ENCODE assay signal across 10 cellular contexts in genomic region chr20:53935353-53936084, GRCh38.
DNase-seq lines count a peak whose midpoint lies in the region; ATAC-seq and TF ChIP-seq lines count a peak whose summit lies in the region.
"Had no signal": no experiment of that assay in that cellular context is flagged by ENCODE, and none has a peak within 500 bp of the region (broad histone marks: within the 10 kb centered on the region; RNA-seq: fewer than 3 reads in every experiment).

No MANE protein-coding gene starts in this region.

- H2AFZ ChIP-seq in GM23248 (peak overlapping the region; percentile 49), OCI-LY3 (ENCODE audit: low read depth, low read length) (0 out of 2 replicates have a peak overlapping the region, but pooled peaks have one; percentile 24)

- no peak overlapping the region for H3K4me3 Mint-ChIP-seq in endodermal cell

- H3K9me2 ChIP-seq in GM23248 (ENCODE audit: insufficient read depth) = no peaks in the 10 kb centered on the region

- ATAC-seq in gastrocnemius medialis (no peak), GM18861 (IDR thresholded peaks at IDR 0.05; ENCODE audit: unreplicated experiment) (no peak), HG02938 (IDR thresholded peaks at IDR 0.05; ENCODE audit: unreplicated experiment) (no peak)

- H3K4me1 ChIP-seq in GM23248 (ENCODE audit: insufficient read depth) = peaks cover 44% of the 10 kb centered on the region
- H3K4me1 ChIP-seq in OCI-LY3 (ENCODE audit: low read length) = peaks cover 34% of the 10 kb centered on the region
- H3K4me1 ChIP-seq in endodermal cell (ENCODE audit: control insufficient read depth, insufficient read depth, low read length) = peaks cover 20% of the 10 kb centered on the region
- peaks cover 19 to 32% of the 10 kb centered on the region in 2 donors for H3K4me1 ChIP-seq in gastrocnemius medialis

- H3K4me2 ChIP-seq in GM23248 (ENCODE audit: unreplicated experiment) (peak overlapping the region; percentile 66), OCI-LY3 (ENCODE audit: low read length) (0 out of 2 replicates have a peak overlapping the region, but pooled peaks have one; percentile 34)

- H3K79me2 ChIP-seq in GM23248 (ENCODE audit: insufficient read depth) (no peaks in the 10 kb centered on the region), OCI-LY3 (ENCODE audit: low read length) (no peaks in the 10 kb centered on the region)

- no peaks in the 10 kb centered on the region for H3K27me3 ChIP-seq in GM23248 (replicated peaks; ENCODE audit: insufficient read depth)
- peaks cover 22% of the 10 kb centered on the region for H3K27me3 ChIP-seq in OCI-LY3 (ENCODE audit: low read depth, low read length)
- no peaks in the 10 kb centered on the region for H3K27me3 ChIP-seq in endodermal cell (ENCODE audit: control insufficient read depth, insufficient read depth, low read length, poor library complexity, severe bottlenecking)
- H3K27me3 ChIP-seq in gastrocnemius medialis = no peaks in the 10 kb centered on the region

- peaks cover 56% of the 10 kb centered on the region for H3F3A ChIP-seq in GM23248 (ENCODE audit: insufficient read depth)

- H3K9me3 ChIP-seq in GM23248 (ENCODE audit: low read depth) = no peaks in the 10 kb centered on the region
- no peaks in the 10 kb centered on the region for H3K9me3 ChIP-seq in OCI-LY3 (ENCODE audit: insufficient read depth, low read length)
- no peaks in the 10 kb centered on the region for H3K9me3 ChIP-seq in endodermal cell (ENCODE audit: control insufficient read depth, low read length)
- no peaks in the 10 kb centered on the region for H3K9me3 ChIP-seq in gastrocnemius medialis

- no peaks in the 10 kb centered on the region for H3K27me3 Mint-ChIP-seq in endodermal cell (ENCODE audit: insufficient read depth)

- intact Hi-C loops in gastrocnemius medialis (cut with DNase I; ENCODE audit: low total_unique reads) = no loop called here

- H3K27ac Mint-ChIP-seq in endodermal cell = peak overlapping the region; percentile 71

- WGBS in GM23248 (ENCODE audit: low coverage in 1 of 2, low lambda C conversion rate in 2 of 2, missing lambda C conversion rate in 2 of 2), 2 experiments = 73 to 83% methylated on average over 5 of the region's 5 CpGs
- 54 to 61% methylated on average over 3 to 4 of the region's 5 CpGs for WGBS in endodermal cell (ENCODE audit: insufficient coverage in 1 of 2, insufficient read length in 1 of 2), 2 experiments

- H3K4me1 Mint-ChIP-seq in endodermal cell = peaks cover 58% of the 10 kb centered on the region

- H4K20me1 ChIP-seq in GM23248 (ENCODE audit: insufficient read depth) = no peaks in the 10 kb centered on the region
- H4K20me1 ChIP-seq in OCI-LY3 (ENCODE audit: insufficient read depth, low read length) = no peaks in the 10 kb centered on the region

- TF ChIP-seq POLR2A in gastrocnemius medialis (IDR thresholded peaks at IDR 0.05) = no peak

- H3K9me3 Mint-ChIP-seq in endodermal cell = no peaks in the 10 kb centered on the region

- H3K36me3 Mint-ChIP-seq in endodermal cell (ENCODE audit: low read depth) = no peaks in the 10 kb centered on the region

- TF ChIP-seq CTCF in OCI-LY3 (IDR thresholded peaks at IDR 0.05; ENCODE audit: low read depth, low read length) = no peak
- TF ChIP-seq CTCF in endodermal cell (conservative IDR thresholded peaks at IDR 0.05) = no peak
- TF ChIP-seq CTCF in gastrocnemius medialis (IDR thresholded peaks at IDR 0.05 in 4 of 5, conservative IDR thresholded peaks at IDR 0.05 in 1 of 5) = no peak

- no peaks in the 10 kb centered on the region for H3K36me3 ChIP-seq in GM23248 (ENCODE audit: low read depth)
- H3K36me3 ChIP-seq in OCI-LY3 (replicated peaks; ENCODE audit: low read depth, low read length) = no peaks in the 10 kb centered on the region
- H3K36me3 ChIP-seq in endodermal cell (ENCODE audit: control insufficient read depth, insufficient read depth, low read length) = no peaks in the 10 kb centered on the region
- H3K36me3 ChIP-seq in gastrocnemius medialis = no peaks in the 10 kb centered on the region

- H3K9ac ChIP-seq in GM23248 (peak overlapping the region; percentile 66), OCI-LY3 (ENCODE audit: low read length) (no peak overlapping the region), endodermal cell (ENCODE audit: extremely low read depth, low read length, poor library complexity, severe bottlenecking) (no peak overlapping the region)

- H3K4me3 ChIP-seq in GM23248 (no peak overlapping the region), OCI-LY3 (ENCODE audit: low read length) (no peak overlapping the region), endodermal cell (ENCODE audit: low read length) (no peak overlapping the region), gastrocnemius medialis (no peak overlapping the region)

- DNase-seq in GM23248 (no peak), endodermal cell (peak; percentile 62), gastrocnemius medialis (no peak), cerebellar cortex (ENCODE audit: low spot score) (no peak)
- no peak for DNase-seq in stimulated activated CD4-positive, alpha-beta T cell treated with anti-CD3 and anti-CD28 coated beads, Interleukin-12 subunit alpha, Interleukin-12 subunit beta, amount 100 ng/mL, for 4 hours
- DNase-seq: activated effector memory CD4-positive, alpha-beta T cell treated with anti-CD3 and anti-CD28 coated beads, Interleukin-2, amount 50 U/mL, for 16 hours; NCI-H774 had no signal

- peak overlapping the region; percentile 86 for H3K27ac ChIP-seq in GM23248
- no peak overlapping the region for H3K27ac ChIP-seq in OCI-LY3 (ENCODE audit: low read length)
- H3K27ac ChIP-seq in endodermal cell (ENCODE audit: low read depth, low read length) = no peak overlapping the region
- peak overlapping the region; percentile 21 to 78 (median 66) for H3K27ac ChIP-seq in gastrocnemius medialis

- in situ Hi-C loops in GM23248 (cut with MboI) (no loop called here), gastrocnemius medialis (cut with MboI; ENCODE audit: low sequenced_read_pairs in 4 of 4) (loop anchor here in 1 of 4 donors (5.0 kb wide), 1 partner anchor 358 kb away; no protein-coding TSS in a partner anchor)

Comparison
In these comparisons a context has a peak if more than half of its experiments do, and no peak if none do; other contexts are left out.
1. H3K27ac ChIP-seq: peak in GM23248 (single experiment) and gastrocnemius medialis (4 of 4); none in OCI-LY3 (single experiment) and endodermal cell (single experiment).